Comparison of ENCODE assay signal across 8 cellular contexts in genomic region chr5:138654281-138654867, GRCh38.
DNase-seq lines count a peak whose midpoint lies in the region; ATAC-seq, FAIRE-seq and TF ChIP-seq lines count a peak whose summit lies in the region.
"Had no signal": no experiment of that assay in that cellular context is flagged by ENCODE, and none has a peak within 500 bp of the region (broad histone marks: within the 10 kb centered on the region; RNA-seq: fewer than 3 reads in every experiment).

No MANE protein-coding gene starts in this region.

- TF ChIP-seq CTCF in CD14-positive monocyte (IDR thresholded peaks at IDR 0.05), result no peak

- peak overlapping the region; percentile 28 for H3K27ac Mint-ChIP-seq in activated CD4-positive, alpha-beta T cell treated with anti-CD3 and anti-CD28 coated beads for 36 hours
- H3K27ac Mint-ChIP-seq in CD14-positive monocyte, result no peak overlapping the region

- peaks cover 24% of the 10 kb centered on the region for H3K4me1 Mint-ChIP-seq in activated CD4-positive, alpha-beta T cell treated with anti-CD3 and anti-CD28 coated beads for 36 hours
- H3K4me1 Mint-ChIP-seq in CD14-positive monocyte, result peaks cover 9% of the 10 kb centered on the region

- DNase-seq in GM19239 (ENCODE audit: insufficient read length, low spot score) (peak; percentile 36), CD14-positive monocyte (ENCODE audit: low spot score) (no peak), NCI-H524 treated with DMSO at 0.1 percent for 48 hours (lab: John Stamatoyannopoulos, UW) (no peak)
- peak; percentile 81 for DNase-seq in activated CD4-positive, alpha-beta T cell treated with anti-CD3 and anti-CD28 coated beads for 36 hours
- peak; percentile 43 for DNase-seq in effector CD8-positive, alpha-beta T cell (lab: John Stamatoyannopoulos, UW)
- DNase-seq in stimulated activated CD4-positive, alpha-beta T cell treated with anti-CD3 and anti-CD28 coated beads, TNF-alpha, amount 100 ng/mL, for 4 hours (ENCODE audit: low read depth in 3 of 3), result peak; percentile 39 to 67 (median 58)

- peak; percentile 58 for ATAC-seq in HG03460 (IDR thresholded peaks at IDR 0.05; ENCODE audit: unreplicated experiment)
- ATAC-seq in activated CD4-positive, alpha-beta T cell treated with anti-CD3 and anti-CD28 coated beads for 36 hours, result peak; percentile 97

- no peaks in the 10 kb centered on the region for H3K36me3 Mint-ChIP-seq in activated CD4-positive, alpha-beta T cell treated with anti-CD3 and anti-CD28 coated beads for 36 hours (ENCODE audit: low read depth)
- no peaks in the 10 kb centered on the region for H3K36me3 Mint-ChIP-seq in CD14-positive monocyte

- no peaks in the 10 kb centered on the region for H3K9me3 Mint-ChIP-seq in activated CD4-positive, alpha-beta T cell treated with anti-CD3 and anti-CD28 coated beads for 36 hours (ENCODE audit: low read depth)
- peaks cover 0 to 6% (median 0%) of the 10 kb centered on the region in 7 donors for H3K9me3 Mint-ChIP-seq in CD14-positive monocyte

- peaks cover 72% of the 10 kb centered on the region for H3K27me3 Mint-ChIP-seq in activated CD4-positive, alpha-beta T cell treated with anti-CD3 and anti-CD28 coated beads for 36 hours
- H3K27me3 Mint-ChIP-seq in CD14-positive monocyte (ENCODE audit: low read depth in 3 of 3), result peaks cover 50 to 83% (median 53%) of the 10 kb centered on the region in 3 donors

- CTCF ChIA-PET in activated CD4-positive, alpha-beta T cell treated with anti-CD3 and anti-CD28 coated beads for 36 hours (lab: Charles Lee), result interaction anchor here (0.5 kb wide), 1 partner anchor 11 kb away, joined by 3 read pairs; no protein-coding TSS in a partner anchor

- no peak overlapping the region for H3K4me3 Mint-ChIP-seq in activated CD4-positive, alpha-beta T cell treated with anti-CD3 and anti-CD28 coated beads for 36 hours
- peak overlapping the region in 1 of 2 donors; percentile 49 for H3K4me3 Mint-ChIP-seq in CD14-positive monocyte

- POLR2A ChIA-PET in activated CD4-positive, alpha-beta T cell treated with anti-CD3 and anti-CD28 coated beads for 36 hours (lab: Charles Lee), result interaction anchor here (0.6 to 1.4 kb wide), 3 partner anchors 84 to 93 kb away, joined by 3 to 10 read pairs (median 5); no protein-coding TSS in a partner anchor

- intact Hi-C loops in activated CD4-positive, alpha-beta T cell treated with anti-CD3 and anti-CD28 coated beads for 36 hours (cut with DNase I, micrococcal nuclease), result loop anchor here (1.0 to 10.0 kb wide), 8 partner anchors 79 to 740 kb away; partner anchors contain the start of genes CTNNA1 (in 1 of the 2), HSPA9 (in 1 of the 2) and PROB1 (in 1 of the 2)
- intact Hi-C loops in CD14-positive monocyte (cut with micrococcal nuclease), result no loop called here

- peak; percentile 90 for FAIRE-seq in GM19239 (lab: Jason Lieb, UNC)
- FAIRE-seq: bronchial epithelial cell had no signal

Comparison
In these comparisons a context has a peak if more than half of its experiments do, and no peak if none do; other contexts are left out.
1. DNase-seq: peak in GM19239 (single experiment), activated CD4-positive, alpha-beta T cell treated with anti-CD3 and anti-CD28 coated beads for 36 hours (single experiment), effector CD8-positive, alpha-beta T cell (single experiment) and stimulated activated CD4-positive, alpha-beta T cell treated with anti-CD3 and anti-CD28 coated beads, TNF-alpha, amount 100 ng/mL, for 4 hours (3 of 3); none in CD14-positive monocyte (single experiment) and NCI-H524 treated with DMSO at 0.1 percent for 48 hours (single experiment).
2. intact Hi-C loops: an anchor here in activated CD4-positive, alpha-beta T cell treated with anti-CD3 and anti-CD28 coated beads for 36 hours (1.0 to 10.0 kb wide); none called in CD14-positive monocyte.